Comparison of ENCODE assay signal across 10 cellular contexts in genomic region chr3:150319900-150320299, GRCh38.
DNase-seq lines count a peak whose midpoint lies in the region; ATAC-seq, FAIRE-seq and TF ChIP-seq lines count a peak whose summit lies in the region.
"Had no signal": no experiment of that assay in that cellular context is flagged by ENCODE, and none has a peak within 500 bp of the region (broad histone marks: within the 10 kb centered on the region; RNA-seq: fewer than 3 reads in every experiment).

No MANE protein-coding gene starts in this region.

- POLR2A ChIA-PET in RWPE1 (lab: Yijun Ruan, JAX; ENCODE audit: low non-redundant PET) = no interaction called here

- peak; percentile 87 for ATAC-seq in stimulated activated effector memory CD8-positive, alpha-beta T cell treated with anti-CD3 and anti-CD28 coated beads, Interleukin-12 subunit alpha, Interleukin-12 subunit beta, amount 100 ng/mL, for 72 hours
- ATAC-seq in GM18517 (IDR thresholded peaks at IDR 0.05; ENCODE audit: unreplicated experiment) (no peak), GM18907 (IDR thresholded peaks at IDR 0.05; ENCODE audit: unreplicated experiment) (no peak)

- peaks cover 14% of the 10 kb centered on the region for H3F3A ChIP-seq in GM23248 (ENCODE audit: insufficient read depth)

- no peaks in the 10 kb centered on the region for H3K36me3 ChIP-seq in GM23248 (ENCODE audit: low read depth)

- H4K20me1 ChIP-seq in GM23248 (ENCODE audit: insufficient read depth) = no peaks in the 10 kb centered on the region

- H3K27me3 ChIP-seq in GM23248 (replicated peaks; ENCODE audit: insufficient read depth) = no peaks in the 10 kb centered on the region

- H3K4me3 ChIP-seq in GM23248 = no peak overlapping the region
- no peak overlapping the region for H3K4me3 ChIP-seq in fibroblast of the aortic adventitia (ENCODE audit: low read depth, low read length)

- H3K9ac ChIP-seq in GM23248 = no peak overlapping the region

- peak overlapping the region; percentile 43 for H3K4me2 ChIP-seq in GM23248 (ENCODE audit: unreplicated experiment)

- DNase-seq in GM23248 (peak; percentile 95), RWPE1 (ENCODE audit: low spot score) (peak; percentile 92), fibroblast of the aortic adventitia (ENCODE audit: low read depth) (peak; percentile 95), GM19239 (ENCODE audit: insufficient read length, low spot score) (no peak)
- DNase-seq in stimulated activated effector memory CD8-positive, alpha-beta T cell treated with anti-CD3 and anti-CD28 coated beads, Interleukin-12 subunit alpha, Interleukin-12 subunit beta, amount 100 ng/mL, for 72 hours (ENCODE audit: low spot score in 2 of 2) = no peak
- DNase-seq: head of caudate nucleus, NCI-H1417 treated with DMSO at 0.1 percent for 48 hours had no signal

- CTCF ChIA-PET in RWPE1 (lab: Yijun Ruan, JAX) = no interaction called here

- H3K36me3 Mint-ChIP-seq in stimulated activated effector memory CD8-positive, alpha-beta T cell treated with anti-CD3 and anti-CD28 coated beads, Interleukin-12 subunit alpha, Interleukin-12 subunit beta, amount 100 ng/mL, for 72 hours = no peaks in the 10 kb centered on the region
- H3K36me3 Mint-ChIP-seq: activated naive CD4-positive, alpha-beta T cell treated with anti-CD3 and anti-CD28 coated beads, Interleukin-2, amount 50 U/mL, for 24 hours had no signal

- in situ Hi-C loops in GM23248 (cut with MboI) = no loop called here

- H3K9me3 Mint-ChIP-seq in stimulated activated effector memory CD8-positive, alpha-beta T cell treated with anti-CD3 and anti-CD28 coated beads, Interleukin-12 subunit alpha, Interleukin-12 subunit beta, amount 100 ng/mL, for 72 hours = no peaks in the 10 kb centered on the region
- H3K9me3 Mint-ChIP-seq: activated naive CD4-positive, alpha-beta T cell treated with anti-CD3 and anti-CD28 coated beads, Interleukin-2, amount 50 U/mL, for 24 hours had no signal

- H2AFZ ChIP-seq in GM23248 = no peak overlapping the region

- FAIRE-seq in GM19239 (lab: Jason Lieb, UNC) = no peak

- H3K27ac ChIP-seq in GM23248 (peak overlapping the region; percentile 26), RWPE1 (no peak overlapping the region)

- no peaks in the 10 kb centered on the region for H3K79me2 ChIP-seq in GM23248 (ENCODE audit: insufficient read depth)

- H3K27ac Mint-ChIP-seq in stimulated activated effector memory CD8-positive, alpha-beta T cell treated with anti-CD3 and anti-CD28 coated beads, Interleukin-12 subunit alpha, Interleukin-12 subunit beta, amount 100 ng/mL, for 72 hours = no peak overlapping the region
- H3K27ac Mint-ChIP-seq: activated naive CD4-positive, alpha-beta T cell treated with anti-CD3 and anti-CD28 coated beads, Interleukin-2, amount 50 U/mL, for 24 hours had no signal

- no peak for TF ChIP-seq CTCF in RWPE1 (conservative IDR thresholded peaks at IDR 0.05; ENCODE audit: low read depth)
- TF ChIP-seq CTCF in fibroblast of the aortic adventitia (IDR thresholded peaks at IDR 0.05; ENCODE audit: insufficient read depth, low read length) = no peak

- H3K9me2 ChIP-seq in GM23248 (ENCODE audit: insufficient read depth) = no peaks in the 10 kb centered on the region

- no peaks in the 10 kb centered on the region for H3K4me1 Mint-ChIP-seq in stimulated activated effector memory CD8-positive, alpha-beta T cell treated with anti-CD3 and anti-CD28 coated beads, Interleukin-12 subunit alpha, Interleukin-12 subunit beta, amount 100 ng/mL, for 72 hours
- H3K4me1 Mint-ChIP-seq: activated naive CD4-positive, alpha-beta T cell treated with anti-CD3 and anti-CD28 coated beads, Interleukin-2, amount 50 U/mL, for 24 hours had no signal

- H3K4me1 ChIP-seq in GM23248 (ENCODE audit: insufficient read depth) = peaks cover 37% of the 10 kb centered on the region

- H3K9me3 ChIP-seq in GM23248 (ENCODE audit: low read depth) = no peaks in the 10 kb centered on the region

- no peak overlapping the region for H3K4me3 Mint-ChIP-seq in stimulated activated effector memory CD8-positive, alpha-beta T cell treated with anti-CD3 and anti-CD28 coated beads, Interleukin-12 subunit alpha, Interleukin-12 subunit beta, amount 100 ng/mL, for 72 hours
- H3K4me3 Mint-ChIP-seq: activated naive CD4-positive, alpha-beta T cell treated with anti-CD3 and anti-CD28 coated beads, Interleukin-2, amount 50 U/mL, for 24 hours had no signal

Comparison
In these comparisons a context has a peak if more than half of its experiments do, and no peak if none do; other contexts are left out.
1. DNase-seq: peak in GM23248 (single experiment), RWPE1 (single experiment) and fibroblast of the aortic adventitia (single experiment); none in stimulated activated effector memory CD8-positive, alpha-beta T cell treated with anti-CD3 and anti-CD28 coated beads, Interleukin-12 subunit alpha, Interleukin-12 subunit beta, amount 100 ng/mL, for 72 hours (0 of 2) and GM19239 (single experiment).